In genomic region chr9:135490980-135491444, GRCh38 we compare ENCODE assay signal across 35 cellular contexts. TPM values are rescaled to one million over a fixed set of nuclear protein-coding genes. Genes with fewer than 3 reads are reported as not detected.
DNase-seq lines count a peak whose midpoint lies in the region; ATAC-seq and TF ChIP-seq lines count a peak whose summit lies in the region.
"Had no signal": no experiment of that assay in that cellular context is flagged by ENCODE, and none has a peak within 500 bp of the region (broad histone marks: within the 10 kb centered on the region; RNA-seq: fewer than 3 reads in every experiment).

No MANE protein-coding gene starts in this region.

- H3K27me3 ChIP-seq in GM23338 (ENCODE audit: insufficient read depth) (no peaks in the 10 kb centered on the region), RWPE2 (ENCODE audit: insufficient read depth, poor library complexity, severe bottlenecking) (no peaks in the 10 kb centered on the region), liver (ENCODE audit: control insufficient read depth in 4 of 4, insufficient read depth in 4 of 4, low read length in 3 of 4) (no peaks in the 10 kb centered on the region)
- H3K27me3 ChIP-seq: esophagus muscularis mucosa, tibial artery, vagina had no signal

- peaks cover 6% of the 10 kb centered on the region for H3K27me3 Mint-ChIP-seq in GM23338 (ENCODE audit: insufficient read depth, low read depth, poor library complexity)

- H3K4me3 Mint-ChIP-seq in GM23338: no peak overlapping the region
- H3K4me3 Mint-ChIP-seq: activated CD8-positive, alpha-beta memory T cell treated with anti-CD3 and anti-CD28 coated beads, Interleukin-2, amount 10 ng/mL, durations not matched to agents 7 days and 5 days; activated T-cell treated with anti-CD3 and anti-CD28 coated beads, Interleukin-2, amount 50 U/mL, for 72 hours; brain; CD4-positive, alpha-beta T cell; naive B cell had no signal

- intact Hi-C loops in left ventricle myocardium superior (cut with micrococcal nuclease): no loop called here

- H4K20me1 ChIP-seq in GM23338 (replicated peaks; ENCODE audit: insufficient read depth): no peaks in the 10 kb centered on the region; the same call in none of the 2 replicates

- 31% methylated on average over 16 of the region's 16 CpGs for WGBS in liver

- H3K36me3 ChIP-seq in GM23338 (ENCODE audit: insufficient read depth) (no peaks in the 10 kb centered on the region), RWPE2 (ENCODE audit: low read depth) (peaks cover 23% of the 10 kb centered on the region), liver (ENCODE audit: control insufficient read depth in 4 of 4, insufficient read depth in 3 of 4, low read depth in 1 of 4, low read length in 3 of 4) (peaks cover 2 to 8% (median 4%) of the 10 kb centered on the region in 4 donors)

- peaks cover 17% of the 10 kb centered on the region for H3K36me3 Mint-ChIP-seq in GM23338 (ENCODE audit: low read depth)
- H3K36me3 Mint-ChIP-seq: activated CD8-positive, alpha-beta memory T cell treated with anti-CD3 and anti-CD28 coated beads, Interleukin-2, amount 10 ng/mL, durations not matched to agents 7 days and 5 days; brain; naive B cell had no signal

- H3K9me3 Mint-ChIP-seq in GM23338: no peaks in the 10 kb centered on the region
- H3K9me3 Mint-ChIP-seq: activated T-cell treated with anti-CD3 and anti-CD28 coated beads, Interleukin-2, amount 50 U/mL, for 72 hours; brain; CD4-positive, alpha-beta T cell; naive B cell had no signal

- no peak overlapping the region for H3K4me3 ChIP-seq in GM23338
- H3K4me3 ChIP-seq in RWPE2 (ENCODE audit: severe bottlenecking): no peak overlapping the region
- peak overlapping the region; percentile 52 to 79 (median 71) for H3K4me3 ChIP-seq in liver (ENCODE audit: low read depth in 1 of 3, low read length in 3 of 3)
- H3K4me3 ChIP-seq: esophagus muscularis mucosa, PC-9, psoas muscle, tibial artery, vagina had no signal

- no peaks in the 10 kb centered on the region for H3F3A ChIP-seq in GM23338 (replicated peaks; ENCODE audit: low read depth)

- TF ChIP-seq RAD21 in liver (IDR thresholded peaks at IDR 0.05): no peak

- no peak for DNase-seq in GM23338 (ENCODE audit: low spot score)
- peak; percentile 54 for DNase-seq in RWPE2 (ENCODE audit: low spot score)
- no peak for DNase-seq in left ventricle myocardium superior
- DNase-seq: activated CD4-positive, alpha-beta T cell treated with anti-CD3 and anti-CD28 coated beads, Interleukin-2, amount 50 U/mL, for 4 hours; activated CD4-positive, CD25-positive, alpha-beta regulatory T cell; activated CD8-positive, alpha-beta memory T cell treated with anti-CD3 and anti-CD28 coated beads, Interleukin-2, amount 10 ng/mL, durations not matched to agents 7 days and 5 days; activated naive CD4-positive, alpha-beta T cell; activated T-cell treated with anti-CD3 and anti-CD28 coated beads, Interleukin-2, amount 50 U/mL, for 72 hours; CD4-positive, alpha-beta T cell; DMS79 treated with DMSO at 0.1 percent for 48 hours; foreskin fibroblast; GDM1; midbrain; naive B cell; NCI-H1092 treated with DMSO at 0.1 percent for 48 hours; NCI-H187 treated with DMSO at 0.1 percent for 48 hours; NCI-H526; PC-9; psoas muscle; SK-N-SH; stimulated activated CD4-positive, alpha-beta T cell treated with anti-CD3 and anti-CD28 coated beads, Interleukin-4, amount 100 ng/mL, for 4 hours had no signal

- no peak overlapping the region for H3K27ac ChIP-seq in GM23338 (ENCODE audit: low read depth)
- H3K27ac ChIP-seq in RWPE2 (ENCODE audit: poor library complexity, severe bottlenecking): no peak overlapping the region
- H3K27ac ChIP-seq in liver (ENCODE audit: low read depth in 1 of 2, low read length in 2 of 2): peak overlapping the region; percentile 78 to 91
- H3K27ac ChIP-seq: esophagus muscularis mucosa, PC-9, psoas muscle, tibial artery, vagina had no signal

- H2AFZ ChIP-seq in GM23338: no peak overlapping the region
- H2AFZ ChIP-seq: PC-9 had no signal

- H3K9ac ChIP-seq in liver (ENCODE audit: low read depth in 1 of 2, low read length in 2 of 2): peak overlapping the region; percentile 36 to 37
- H3K9ac ChIP-seq: SK-N-SH had no signal

- H3K4me2 ChIP-seq in GM23338: no peak overlapping the region
- H3K4me2 ChIP-seq: PC-9, SK-N-SH had no signal

- no peaks in the 10 kb centered on the region for H3K79me2 ChIP-seq in GM23338 (replicated peaks; ENCODE audit: insufficient read depth)

- H3K4me1 Mint-ChIP-seq in GM23338: no peaks in the 10 kb centered on the region; the same call in 1 of the 3 replicates
- H3K4me1 Mint-ChIP-seq: activated CD8-positive, alpha-beta memory T cell treated with anti-CD3 and anti-CD28 coated beads, Interleukin-2, amount 10 ng/mL, durations not matched to agents 7 days and 5 days; brain; naive B cell had no signal

- peak; percentile 35; the same call in 2 of the 3 replicates for ATAC-seq in GM23338
- no peak for ATAC-seq in RWPE2 (ENCODE audit: low read depth)
- no peak for ATAC-seq in GM18907 (IDR thresholded peaks at IDR 0.05; ENCODE audit: unreplicated experiment)
- no peak for ATAC-seq in left ventricle myocardium superior
- ATAC-seq in HG02884 (IDR thresholded peaks at IDR 0.05; ENCODE audit: unreplicated experiment): no peak
- ATAC-seq: activated CD8-positive, alpha-beta memory T cell treated with anti-CD3 and anti-CD28 coated beads, Interleukin-2, amount 10 ng/mL, durations not matched to agents 7 days and 5 days; activated T-cell treated with anti-CD3 and anti-CD28 coated beads, Interleukin-2, amount 50 U/mL, for 72 hours; psoas muscle; Right ventricle myocardium inferior had no signal

- TF ChIP-seq CTCF in GM23338 (conservative IDR thresholded peaks at IDR 0.05; ENCODE audit: low read depth in 2 of 2): no peak
- no peak for TF ChIP-seq CTCF in RWPE2 (IDR thresholded peaks at IDR 0.05; ENCODE audit: poor library complexity, severe bottlenecking)
- no peak for TF ChIP-seq CTCF in liver (IDR thresholded peaks at IDR 0.05; ENCODE audit: low read depth, low read length, missing input control)

- H3K9me2 ChIP-seq in GM23338 (ENCODE audit: insufficient read depth): no peaks in the 10 kb centered on the region
- H3K9me2 ChIP-seq: SK-N-SH had no signal

- H3K27ac Mint-ChIP-seq in GM23338: no peak overlapping the region; the same call in 1 of the 2 replicates
- H3K27ac Mint-ChIP-seq: activated CD8-positive, alpha-beta memory T cell treated with anti-CD3 and anti-CD28 coated beads, Interleukin-2, amount 10 ng/mL, durations not matched to agents 7 days and 5 days; activated T-cell treated with anti-CD3 and anti-CD28 coated beads, Interleukin-2, amount 50 U/mL, for 72 hours; CD4-positive, alpha-beta T cell; naive B cell had no signal

- H3K4me1 ChIP-seq in GM23338 (ENCODE audit: insufficient read depth) (no peaks in the 10 kb centered on the region), RWPE2 (ENCODE audit: insufficient read depth, poor library complexity, severe bottlenecking) (no peaks in the 10 kb centered on the region), liver (ENCODE audit: control insufficient read depth in 4 of 4, insufficient read depth in 4 of 4, low read length in 3 of 4) (peaks cover 2 to 35% (median 29%) of the 10 kb centered on the region in 4 donors)
- H3K4me1 ChIP-seq: esophagus muscularis mucosa, psoas muscle, tibial artery, vagina had no signal

- H3K9me3 ChIP-seq in RWPE2 (ENCODE audit: severe bottlenecking) (no peaks in the 10 kb centered on the region), liver (ENCODE audit: control insufficient read depth in 4 of 4, low read length in 3 of 4) (no peaks in the 10 kb centered on the region)
- H3K9me3 ChIP-seq: esophagus muscularis mucosa, psoas muscle, SK-N-SH, tibial artery, vagina had no signal

TF ChIP-seq in liver, 16 proteins besides CTCF, POLR2A, EP300 and RAD21 (continues in another document):
- TF ChIP-seq REST (IDR thresholded peaks at IDR 0.05): peak; percentile 45

RNA-seq across cellular contexts. Expression of gene MRPS2, which starts 9.5 kb away (rescaled TPM):
- total RNA-seq in GM23338 (2014; rRNA removed; shearing (Covaris generic)): 96.5 and 116 TPM in 2 replicates
- polyA plus RNA-seq in GM23338 (2016; fragmentation: Nextera tagmentation; extraction: Ambion mirVana): 83.2 and 86.6 TPM in 2 replicates
- 10 to 100 TPM; 10.9 to 13.1 TPM for total RNA-seq in liver
- polyA plus RNA-seq in liver: 10 to 100 TPM; 49.9 to 71.8 TPM
- total RNA-seq in left ventricle myocardium superior: 49.8 TPM

RNA-seq across cellular contexts. Expression of gene PPP1R26, which starts 11.4 kb away (rescaled TPM):
- total RNA-seq in GM23338 (2014; rRNA removed; shearing (Covaris generic)): 44.4 and 49.8 TPM in 2 replicates
- polyA plus RNA-seq in GM23338 (2016; fragmentation: Nextera tagmentation; extraction: Ambion mirVana) (10.7 and 11.4 TPM in 2 replicates), liver (1 to 10 TPM; 1.5 to 3.7 TPM)
- total RNA-seq in liver (1 to 10 TPM; 4.6 to 9.5 TPM), left ventricle myocardium superior (23.3 TPM)

RNA-seq across cellular contexts. Expression of gene LCN1, which starts 30.2 kb away (rescaled TPM):
- total RNA-seq in GM23338 (2014; rRNA removed; shearing (Covaris generic)): not detected in 2 replicates
- polyA plus RNA-seq in GM23338 (2016; fragmentation: Nextera tagmentation; extraction: Ambion mirVana) (0.27 TPM in 1 of 2 replicates, not detected in the other), liver (not detected)
- total RNA-seq in liver (not detected), left ventricle myocardium superior (not detected)
- total RNA-seq: A673; activated CD8-positive, alpha-beta memory T cell treated with anti-CD3 and anti-CD28 coated beads, Interleukin-2, amount 10 ng/mL, durations not matched to agents 7 days and 5 days; activated T-cell treated with anti-CD3 and anti-CD28 coated beads, Interleukin-2, amount 50 U/mL, for 72 hours; CD4-positive, alpha-beta T cell; dermis microvascular lymphatic vessel endothelial cell; esophagus muscularis mucosa; HT-29; lower leg skin; PC-9; Right ventricle myocardium inferior; T-helper 1 cell treated with Interleukin-12 subunit alpha and Interleukin-12 subunit beta and Interleukin-4 antibody, amounts not matched to agents 30 ng/mL and 1 ng/mL, for 36 hours; vagina had no signal
- polyA plus RNA-seq: adipose tissue, psoas muscle, SK-N-SH had no signal

RNA-seq across cellular contexts. Expression of gene OBP2A, which starts 54.9 kb away (rescaled TPM):
- total RNA-seq in GM23338 (2014; rRNA removed; shearing (Covaris generic)): not detected in 2 replicates
- polyA plus RNA-seq in GM23338 (2016; fragmentation: Nextera tagmentation; extraction: Ambion mirVana) (not detected in 2 replicates), liver (not detected)
- total RNA-seq in liver (not detected), left ventricle myocardium superior (not detected)
- total RNA-seq: A673; activated CD8-positive, alpha-beta memory T cell treated with anti-CD3 and anti-CD28 coated beads, Interleukin-2, amount 10 ng/mL, durations not matched to agents 7 days and 5 days; activated T-cell treated with anti-CD3 and anti-CD28 coated beads, Interleukin-2, amount 50 U/mL, for 72 hours; CD4-positive, alpha-beta T cell; dermis microvascular lymphatic vessel endothelial cell; esophagus muscularis mucosa; HT-29; PC-9; psoas muscle; Right ventricle myocardium inferior; T-helper 1 cell treated with Interleukin-12 subunit alpha and Interleukin-12 subunit beta and Interleukin-4 antibody, amounts not matched to agents 30 ng/mL and 1 ng/mL, for 36 hours; vagina had no signal
- polyA plus RNA-seq: adipose tissue, psoas muscle, SK-N-SH had no signal

Comparison
In these comparisons a context has a peak if more than half of its experiments do, and no peak if none do; other contexts are left out.
1. H3K27ac ChIP-seq: peak in liver (2 of 2); none in GM23338 (single experiment) and RWPE2 (single experiment).
2. H3K4me3 ChIP-seq: peak in liver (3 of 3); none in GM23338 (single experiment) and RWPE2 (single experiment).